ENCODE assay signal across 8 cellular contexts in the genomic region with DNA sequence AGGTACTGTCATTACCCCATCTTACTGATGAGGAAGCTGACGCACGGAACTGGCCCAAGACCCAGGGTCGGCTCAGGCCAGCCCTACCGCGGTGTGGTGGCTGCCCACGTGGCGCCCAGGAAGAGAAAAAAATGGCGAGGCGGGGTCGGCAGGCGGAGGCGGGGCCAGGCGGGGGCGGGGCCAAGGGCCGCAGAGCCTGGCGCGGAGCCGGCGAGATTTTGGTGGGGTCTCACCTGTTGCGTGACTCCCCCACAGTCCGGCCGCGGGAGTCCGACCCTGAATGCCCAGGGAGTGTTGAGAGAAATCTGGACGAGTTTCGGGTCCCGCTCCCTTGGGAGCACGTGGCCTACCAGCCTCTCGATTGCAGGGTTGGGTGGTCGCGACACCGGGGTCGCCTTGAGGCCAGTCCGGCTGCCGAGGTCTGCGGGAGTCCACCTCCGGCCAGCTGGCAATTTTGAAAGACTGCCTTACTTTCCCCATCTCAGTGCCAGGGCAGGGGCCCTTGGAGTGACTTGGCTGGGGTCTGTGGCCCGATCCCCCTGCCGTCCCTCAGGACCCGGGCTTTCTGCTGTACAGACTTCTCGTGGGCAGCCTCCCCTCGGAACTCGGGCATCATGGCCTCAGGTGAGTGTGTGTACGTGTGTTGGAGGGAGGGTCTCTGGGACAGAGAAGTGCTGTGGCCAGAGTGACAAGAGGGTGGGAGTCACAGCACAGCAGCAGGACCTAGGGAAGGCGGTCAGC. TPM values are rescaled to one million over a fixed set of nuclear protein-coding genes. Genes with fewer than 3 reads are reported as not detected.
DNase-seq lines count a peak whose midpoint lies in the region; ATAC-seq and TF ChIP-seq lines count a peak whose summit lies in the region.

TSS of gene AMPD2 (plus strand) at position 183 of the 741 bp plus-strand sequence. CDS start 1,339 bp downstream, outside the sequence.

- no peaks in the 10 kb centered on the region for H3K9me3 ChIP-seq in right cardiac atrium (ENCODE audit: control insufficient read depth, low read length)

- H3K27me3 ChIP-seq in right cardiac atrium (ENCODE audit: control insufficient read depth, insufficient read depth): no peaks in the 10 kb centered on the region

- WGBS in right cardiac atrium: under 1% methylated on average over 45 of the region's 45 CpGs

- DNase-seq in EL: peak; percentile 85
- peak; percentile 71 for DNase-seq in LHCN-M2 (ENCODE audit: low read depth)
- DNase-seq in amniotic stem cell (lab: John Stamatoyannopoulos, UW): peak; percentile 64
- DNase-seq in right cardiac atrium: peak; percentile 88 to 93 (median 93)
- peak; percentile 54 for DNase-seq in retinal pigment epithelial cell (ENCODE audit: low read depth)
- no peak for DNase-seq in middle frontal gyrus (ENCODE audit: extremely low spot score, low spot score)

- H3K4me3 ChIP-seq in right cardiac atrium (ENCODE audit: low read length) (peak within 1 kb of the TSS; percentile 76), retinal pigment epithelial cell (ENCODE audit: low read length) (peak within 1 kb of the TSS; percentile 95)

- H3K4me1 ChIP-seq in right cardiac atrium (ENCODE audit: control insufficient read depth, insufficient read depth, low read length): peaks cover 9% of the 10 kb centered on the region

- ATAC-seq in GM21786 (IDR thresholded peaks at IDR 0.05; ENCODE audit: unreplicated experiment) (peak; percentile 39), right cardiac atrium (peak; percentile 69 to 70)

- intact Hi-C loops in T-helper 1 cell treated with Interleukin-12 subunit alpha and Interleukin-12 subunit beta and Interleukin-4 antibody, amounts not matched to agents 30 ng/mL and 1 ng/mL, for 36 hours (cut with micrococcal nuclease): loop anchor here (1.0 to 10.0 kb wide), 13 partner anchors 20 to 719 kb away; partner anchors contain the start of genes AHCYL1, ATXN7L2, CELSR2 and CYB561D1
- intact Hi-C loops in right cardiac atrium (cut with DNase I): no loop called here

- peak within 1 kb of the TSS; percentile 71 for H3K27ac ChIP-seq in right cardiac atrium (ENCODE audit: low read length)

- TF ChIP-seq CTCF in retinal pigment epithelial cell (conservative IDR thresholded peaks at IDR 0.05; ENCODE audit: low read depth, low read length): no peak

RNA-seq across cellular contexts. Expression of gene AMPD2, which starts in this region (rescaled TPM):
- total RNA-seq in LHCN-M2 (2014; rRNA removed) (44.0 and 60.0 TPM in 2 replicates), right cardiac atrium (10 to 100 TPM; 18.8 to 26.1 (median 23.4) TPM)
- polyA plus RNA-seq in LHCN-M2 (2012): 37.9 TPM
- 88.5 and 93.2 TPM in 2 replicates for total RNA-seq in T-helper 1 cell treated with Interleukin-12 subunit alpha and Interleukin-12 subunit beta and Interleukin-4 antibody, amounts not matched to agents 30 ng/mL and 1 ng/mL, for 36 hours
- 8.4 TPM for polyA plus RNA-seq in right cardiac atrium
